17 cellular contexts compared by ENCODE assay signal in the genomic region with DNA sequence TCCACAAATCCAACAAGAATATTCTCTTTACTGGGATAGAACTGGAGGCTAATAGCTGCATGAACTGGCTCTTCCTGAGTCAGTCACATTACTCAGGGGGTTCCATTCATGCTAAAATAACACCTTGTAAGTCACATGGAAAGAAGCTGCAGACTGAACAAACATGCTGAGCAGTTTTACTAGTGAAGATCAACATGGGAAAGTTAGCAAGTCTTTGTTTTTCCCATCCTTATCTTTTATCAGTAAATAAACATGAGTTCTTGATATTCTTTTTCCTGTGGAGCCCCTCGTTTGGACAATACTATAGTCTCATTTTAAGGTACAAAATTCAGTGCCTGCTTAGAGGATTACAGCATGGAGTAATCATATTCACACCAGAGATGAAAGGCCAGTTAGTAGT. TPM values are rescaled to one million over a fixed set of nuclear protein-coding genes. Genes with fewer than 3 reads are reported as not detected.
"Had no signal": no experiment of that assay in that cellular context is flagged by ENCODE, and none has a peak within 500 bp of the region (broad histone marks: within the 10 kb centered on the region; RNA-seq: fewer than 3 reads in every experiment).

No MANE protein-coding gene starts in this region.

- H3K36me3 ChIP-seq: lower lobe of right lung, neutrophil, right atrium auricular region had no signal

- H3K27ac ChIP-seq: dorsolateral prefrontal cortex, lower lobe of right lung, neutrophil, right atrium auricular region, thyroid gland had no signal

- H3K4me1 ChIP-seq: lower lobe of right lung, right atrium auricular region had no signal

- ATAC-seq: lower lobe of right lung; naive thymus-derived CD4-positive, alpha-beta T cell had no signal

- H3K4me3 ChIP-seq: dorsolateral prefrontal cortex, lower lobe of right lung, right atrium auricular region, thyroid gland had no signal

- DNase-seq: activated CD4-positive, alpha-beta T cell treated with anti-CD3 and anti-CD28 coated beads, Interleukin-2, amount 50 U/mL, for 1 hour; activated CD4-positive, CD25-positive, alpha-beta regulatory T cell; activated naive CD4-positive, alpha-beta T cell treated with anti-CD3 and anti-CD28 coated beads, Interleukin-2, amount 10 ng/mL, durations not matched to agents 7 days and 5 days; activated T-cell treated with anti-CD3 and anti-CD28 coated beads for 4 hours; dorsolateral prefrontal cortex; hippocampal formation; lower lobe of right lung; naive thymus-derived CD4-positive, alpha-beta T cell; small intestine; thyroid gland had no signal

- H3K9me3 ChIP-seq: lower lobe of right lung, neutrophil, right atrium auricular region, thyroid gland had no signal

- H3K27me3 ChIP-seq: dorsolateral prefrontal cortex, neutrophil, right atrium auricular region, thyroid gland had no signal

RNA-seq across cellular contexts. Expression of a gene that starts 43.7 kb away (rescaled TPM):
- total RNA-seq: activated CD8-positive, alpha-beta memory T cell treated with anti-CD3 and anti-CD28 coated beads for 36 hours; activated T-helper 2 cell treated with anti-CD3 and anti-CD28 coated beads, Interferon-gamma antibody, Interleukin-2, Interleukin-4, amounts not matched to agents 10 μg/mL and 5 μg/mL and 100 μg/mL, durations not matched to agents 14 hours and 24 hours and 36 hours; naive thymus-derived CD4-positive, alpha-beta T cell; T-helper 1 cell treated with Interleukin-12 subunit alpha and Interleukin-12 subunit beta and Interleukin-4 antibody, amounts not matched to agents 30 ng/mL and 1 ng/mL, for 36 hours had no signal
- polyA plus RNA-seq: naive thymus-derived CD4-positive, alpha-beta T cell had no signal

RNA-seq across cellular contexts. Expression of a gene that starts 59.8 kb away (rescaled TPM):
- total RNA-seq: activated CD8-positive, alpha-beta memory T cell treated with anti-CD3 and anti-CD28 coated beads for 36 hours; activated T-helper 2 cell treated with anti-CD3 and anti-CD28 coated beads, Interferon-gamma antibody, Interleukin-2, Interleukin-4, amounts not matched to agents 10 μg/mL and 5 μg/mL and 100 μg/mL, durations not matched to agents 14 hours and 24 hours and 36 hours; mononuclear cell; naive thymus-derived CD4-positive, alpha-beta T cell; right atrium auricular region; T-helper 1 cell treated with Interleukin-12 subunit alpha and Interleukin-12 subunit beta and Interleukin-4 antibody, amounts not matched to agents 30 ng/mL and 1 ng/mL, for 36 hours; thyroid gland had no signal
- polyA plus RNA-seq: adipose tissue; naive thymus-derived CD4-positive, alpha-beta T cell had no signal
